In genomic region chr9:70481471-70481870, GRCh38 we compare ENCODE assay signal across 16 cellular contexts.
DNase-seq lines count a peak whose midpoint lies in the region; ATAC-seq, FAIRE-seq and TF ChIP-seq lines count a peak whose summit lies in the region.
"Had no signal": no experiment of that assay in that cellular context is flagged by ENCODE, and none has a peak within 500 bp of the region (broad histone marks: within the 10 kb centered on the region; RNA-seq: fewer than 3 reads in every experiment).

No MANE protein-coding gene starts in this region.

- no peak overlapping the region for H3K9ac ChIP-seq in kidney (ENCODE audit: low read length in 2 of 2)

- intact Hi-C loops in heart right ventricle (cut with DNase I) = loop anchor here in 8 of 10 donors (2.0 to 10.0 kb wide), 10 partner anchors 44 to 227 kb away; partner anchors contain the start of genes KLF9 (in 1 of the 8) and SMC5 (in 1 of the 8)
- intact Hi-C loops in cardiac septum (cut with DNase I) = loop anchor here (2.0 kb wide), 1 partner anchor 61 kb away; no protein-coding TSS in a partner anchor
- intact Hi-C loops in kidney (cut with DNase I) = loop anchor here (5.0 kb wide), 1 partner anchor 59 kb away; no protein-coding TSS in a partner anchor
- intact Hi-C loops in gastrocnemius medialis (cut with DNase I; ENCODE audit: low total_unique reads) = loop anchor here (5.0 to 10.0 kb wide), 2 partner anchors 224 to 1097 kb away; partner anchors contain the start of gene SMC5

- no peak for TF ChIP-seq POLR2A in gastrocnemius medialis (IDR thresholded peaks at IDR 0.05)

- in situ Hi-C loops in gastrocnemius medialis (cut with MboI; ENCODE audit: low sequenced_read_pairs in 4 of 4) = loop anchor here (5.0 to 10.0 kb wide), 5 partner anchors 64 to 127 kb away; partner anchors contain the start of gene KLF9 (in 1 of the 4)

- H3K9me3 ChIP-seq in heart right ventricle = no peaks in the 10 kb centered on the region
- no peaks in the 10 kb centered on the region for H3K9me3 ChIP-seq in kidney (ENCODE audit: control insufficient read depth in 1 of 2, low read length in 2 of 2)
- no peaks in the 10 kb centered on the region for H3K9me3 ChIP-seq in gastrocnemius medialis
- H3K9me3 ChIP-seq: A549 had no signal

- no peak for TF ChIP-seq CTCF in heart right ventricle (IDR thresholded peaks at IDR 0.05)
- no peak for TF ChIP-seq CTCF in kidney (IDR thresholded peaks at IDR 0.05; ENCODE audit: borderline replicate concordance, extremely low read depth, insufficient read depth)
- TF ChIP-seq CTCF in gastrocnemius medialis (IDR thresholded peaks at IDR 0.05 in 4 of 5, conservative IDR thresholded peaks at IDR 0.05 in 1 of 5) = no peak

- H3K4me1 ChIP-seq in heart right ventricle (peaks cover 24 to 87% (median 69%) of the 10 kb centered on the region in 9 donors), kidney (ENCODE audit: control insufficient read depth in 1 of 2, insufficient read depth in 1 of 2, low read depth in 1 of 2, low read length in 2 of 2) (peaks cover 48 to 62% of the 10 kb centered on the region in 2 donors), gastrocnemius medialis (peaks cover 88 to 93% of the 10 kb centered on the region in 2 donors), urinary bladder (ENCODE audit: insufficient read depth) (peaks cover 2% of the 10 kb centered on the region)

- no peak for ATAC-seq in heart right ventricle
- no peak for ATAC-seq in gastrocnemius medialis
- ATAC-seq in esophagus mucosa = no peak
- ATAC-seq: A549; CD8-positive, alpha-beta T cell; K562 had no signal

- no peak overlapping the region for H3K4me3 ChIP-seq in heart right ventricle
- H3K4me3 ChIP-seq in kidney (ENCODE audit: low read length in 2 of 2) = no peak overlapping the region
- peak overlapping the region in 1 of 4 donors; percentile 1 for H3K4me3 ChIP-seq in gastrocnemius medialis
- no peak overlapping the region for H3K4me3 ChIP-seq in urinary bladder (ENCODE audit: low read depth, low read length)
- H3K4me3 ChIP-seq: A549, K562 had no signal

- no peak for DNase-seq in heart right ventricle
- DNase-seq in cardiac septum (ENCODE audit: low spot score) = no peak
- no peak for DNase-seq in kidney
- no peak for DNase-seq in gastrocnemius medialis
- DNase-seq in inferior parietal cortex (ENCODE audit: extremely low spot score) = no peak
- DNase-seq in NCI-H345 treated with DMSO at 0.1 percent for 48 hours (lab: John Stamatoyannopoulos, UW; ENCODE audit: unreplicated experiment) = no peak
- DNase-seq: activated naive CD4-positive, alpha-beta T cell; CD8-positive, alpha-beta T cell; NCI-H1417; NCI-H226; WERI-Rb-1 had no signal

- H3K27me3 ChIP-seq in heart right ventricle = no peaks in the 10 kb centered on the region
- H3K27me3 ChIP-seq in gastrocnemius medialis = no peaks in the 10 kb centered on the region

- FAIRE-seq in kidney (lab: Jason Lieb, UNC) = no peak
- FAIRE-seq: A549, H1, K562 had no signal

- WGBS in heart right ventricle, 2 donors = 79 to 91% methylated on average over 1 of the region's 1 CpG
- WGBS in urinary bladder = 88% methylated on average over 1 of the region's 1 CpG

- peak overlapping the region; percentile 76 to 94 (median 90) for H3K27ac ChIP-seq in heart right ventricle
- H3K27ac ChIP-seq in kidney (ENCODE audit: low read depth in 2 of 2, low read length in 2 of 2) = peak overlapping the region; percentile 91 to 92
- H3K27ac ChIP-seq in gastrocnemius medialis = peak overlapping the region; percentile 97 to 99 (median 98)
- peak overlapping the region; percentile 89 for H3K27ac ChIP-seq in urinary bladder (ENCODE audit: low read depth)

- H3K36me3 ChIP-seq in heart right ventricle (no peaks in the 10 kb centered on the region), kidney (ENCODE audit: control insufficient read depth in 1 of 2, insufficient read depth in 2 of 2, low read length in 2 of 2) (no peaks in the 10 kb centered on the region), gastrocnemius medialis (no peaks in the 10 kb centered on the region), urinary bladder (ENCODE audit: insufficient read depth) (no peaks in the 10 kb centered on the region)
- H3K36me3 ChIP-seq: WERI-Rb-1 had no signal
